ENCODE assay signal across 24 cellular contexts in the genomic region with DNA sequence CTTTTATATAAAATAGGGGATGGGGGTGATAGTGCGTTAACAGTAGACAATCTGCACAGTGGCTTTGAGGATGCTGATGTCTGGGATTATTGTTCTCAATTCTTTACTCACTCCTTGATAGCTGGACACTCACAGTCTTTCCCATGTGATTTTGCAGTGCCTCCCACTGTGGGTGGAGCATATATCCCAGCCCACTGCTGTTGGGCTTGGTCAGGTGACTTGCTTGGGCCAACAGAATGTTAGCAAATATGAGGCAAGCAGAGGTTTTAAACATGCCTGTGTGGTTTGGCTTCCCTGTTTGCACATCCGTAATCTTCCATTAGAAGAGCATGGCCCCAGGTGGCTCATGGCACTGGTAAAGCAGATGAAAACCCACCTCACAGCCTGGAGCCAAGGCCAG. TPM values are rescaled to one million over a fixed set of nuclear protein-coding genes. Genes with fewer than 3 reads are reported as not detected.
"Had no signal": no experiment of that assay in that cellular context is flagged by ENCODE, and none has a peak within 500 bp of the region (broad histone marks: within the 10 kb centered on the region; RNA-seq: fewer than 3 reads in every experiment).

No MANE protein-coding gene starts in this region.

- FAIRE-seq: urothelium cell line had no signal

- H3K4me3 ChIP-seq: lower lobe of right lung, right lobe of liver, skin epidermis, suprapubic skin, tibial nerve had no signal

- H3K27me3 ChIP-seq: right lobe of liver, suprapubic skin, tibial nerve had no signal

- H3K27ac ChIP-seq: epithelial cell of prostate, lower lobe of right lung, right lobe of liver, skin epidermis, suprapubic skin, tibial nerve had no signal

- DNase-seq: activated CD4-positive, alpha-beta T cell treated with anti-CD3 and anti-CD28 coated beads, Interleukin-2, amount 10 ng/mL, durations not matched to agents 7 days and 5 days; activated CD8-positive, alpha-beta memory T cell treated with anti-CD3 and anti-CD28 coated beads, Interleukin-2, amount 10 ng/mL, durations not matched to agents 7 days and 5 days; activated CD8-positive, alpha-beta T cell treated with anti-CD3 and anti-CD28 coated beads for 36 hours; activated gamma-delta T cell; activated naive CD4-positive, alpha-beta T cell treated with anti-CD3 and anti-CD28 coated beads, Interleukin-2, amount 50 U/mL, for 16 hours; activated naive CD8-positive, alpha-beta T cell treated with anti-CD3 and anti-CD28 coated beads, Interleukin-2, amount 50 U/mL, for 24 hours; activated T-cell treated with anti-CD3 and anti-CD28 coated beads for 4 hours; aorta; immature natural killer cell; lower lobe of right lung; naive B cell; posterior cingulate gyrus; right lobe of liver; stimulated activated CD4-positive, alpha-beta T cell treated with anti-CD3 and anti-CD28 coated beads, Interleukin-2, amount 100 ng/mL, for 24 hours; stimulated activated naive CD8-positive, alpha-beta T cell treated with anti-CD3 and anti-CD28 coated beads, Interleukin-15, amount 100 ng/mL, for 72 hours had no signal

- H3K36me3 ChIP-seq: lower lobe of right lung, right lobe of liver, suprapubic skin, tibial nerve had no signal

- H3K9me3 ChIP-seq: lower lobe of right lung, suprapubic skin, tibial nerve had no signal

- H3K4me1 ChIP-seq: lower lobe of right lung, right lobe of liver, suprapubic skin, tibial nerve had no signal

RNA-seq across cellular contexts. Expression of gene CPA3, which starts 46.5 kb away (rescaled TPM):
- total RNA-seq: activated CD4-positive, alpha-beta T cell treated with anti-CD3 and anti-CD28 coated beads, Interleukin-2, amount 10 ng/mL, durations not matched to agents 7 days and 5 days; activated CD8-positive, alpha-beta memory T cell treated with anti-CD3 and anti-CD28 coated beads, Interleukin-2, amount 10 ng/mL, durations not matched to agents 7 days and 5 days; activated CD8-positive, alpha-beta T cell treated with anti-CD3 and anti-CD28 coated beads for 36 hours; chondrocyte; fibroblast of villous mesenchyme; kidney epithelial cell had no signal
- polyA plus RNA-seq: neural cell had no signal
